In the genomic region with DNA sequence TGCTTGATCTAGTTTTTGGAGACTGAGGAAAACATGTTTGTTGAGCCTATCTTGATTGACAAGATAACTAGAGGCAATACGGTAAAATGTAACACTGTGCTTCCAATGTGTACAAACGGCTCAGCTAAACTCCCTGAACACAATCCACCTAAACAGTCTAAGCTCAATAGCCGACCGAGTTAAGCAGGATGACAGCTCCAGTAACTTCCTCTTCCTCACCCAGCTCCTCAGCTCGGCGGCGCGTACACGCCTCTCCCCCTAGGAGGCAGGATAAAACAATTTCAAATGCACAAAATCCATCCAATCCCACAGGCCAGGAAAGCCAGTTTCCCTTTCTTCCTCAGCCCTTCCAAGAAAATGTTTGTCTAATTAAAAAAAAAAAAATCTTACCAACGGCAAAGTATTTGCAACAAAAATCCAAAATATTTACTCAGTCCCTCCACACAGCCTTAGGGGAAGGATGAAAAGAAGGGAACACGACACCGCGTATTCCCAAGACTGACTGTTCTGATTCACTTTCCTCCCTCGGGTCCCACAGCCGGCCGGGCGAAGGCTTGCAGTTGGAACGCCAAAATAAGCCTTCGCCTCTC, we compare ENCODE assay signal across 1 cellular context.
TF ChIP-seq lines count a peak whose summit lies in the region.

No MANE protein-coding gene starts in this region.

TF ChIP-seq in HepG2, 621 proteins besides CTCF, POLR2A, EP300 and RAD21 (continued from another document):
- TF ChIP-seq, protein P1, sequence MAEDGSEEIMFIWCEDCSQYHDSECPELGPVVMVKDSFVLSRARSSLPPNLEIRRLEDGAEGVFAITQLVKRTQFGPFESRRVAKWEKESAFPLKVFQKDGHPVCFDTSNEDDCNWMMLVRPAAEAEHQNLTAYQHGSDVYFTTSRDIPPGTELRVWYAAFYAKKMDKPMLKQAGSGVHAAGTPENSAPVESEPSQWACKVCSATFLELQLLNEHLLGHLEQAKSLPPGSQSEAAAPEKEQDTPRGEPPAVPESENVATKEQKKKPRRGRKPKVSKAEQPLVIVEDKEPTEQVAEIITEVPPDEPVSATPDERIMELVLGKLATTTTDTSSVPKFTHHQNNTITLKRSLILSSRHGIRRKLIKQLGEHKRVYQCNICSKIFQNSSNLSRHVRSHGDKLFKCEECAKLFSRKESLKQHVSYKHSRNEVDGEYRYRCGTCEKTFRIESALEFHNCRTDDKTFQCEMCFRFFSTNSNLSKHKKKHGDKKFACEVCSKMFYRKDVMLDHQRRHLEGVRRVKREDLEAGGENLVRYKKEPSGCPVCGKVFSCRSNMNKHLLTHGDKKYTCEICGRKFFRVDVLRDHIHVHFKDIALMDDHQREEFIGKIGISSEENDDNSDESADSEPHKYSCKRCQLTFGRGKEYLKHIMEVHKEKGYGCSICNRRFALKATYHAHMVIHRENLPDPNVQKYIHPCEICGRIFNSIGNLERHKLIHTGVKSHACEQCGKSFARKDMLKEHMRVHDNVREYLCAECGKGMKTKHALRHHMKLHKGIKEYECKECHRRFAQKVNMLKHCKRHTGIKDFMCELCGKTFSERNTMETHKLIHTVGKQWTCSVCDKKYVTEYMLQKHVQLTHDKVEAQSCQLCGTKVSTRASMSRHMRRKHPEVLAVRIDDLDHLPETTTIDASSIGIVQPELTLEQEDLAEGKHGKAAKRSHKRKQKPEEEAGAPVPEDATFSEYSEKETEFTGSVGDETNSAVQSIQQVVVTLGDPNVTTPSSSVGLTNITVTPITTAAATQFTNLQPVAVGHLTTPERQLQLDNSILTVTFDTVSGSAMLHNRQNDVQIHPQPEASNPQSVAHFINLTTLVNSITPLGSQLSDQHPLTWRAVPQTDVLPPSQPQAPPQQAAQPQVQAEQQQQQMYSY (CRISPR knock-in tag; IDR thresholded peaks at IDR 0.05): peak; percentile 75
- TF ChIP-seq REPIN1 (CRISPR knock-in tag; IDR thresholded peaks at IDR 0.05; ENCODE audit: borderline replicate concordance, low read depth): no peak
- TF ChIP-seq, protein P2, sequence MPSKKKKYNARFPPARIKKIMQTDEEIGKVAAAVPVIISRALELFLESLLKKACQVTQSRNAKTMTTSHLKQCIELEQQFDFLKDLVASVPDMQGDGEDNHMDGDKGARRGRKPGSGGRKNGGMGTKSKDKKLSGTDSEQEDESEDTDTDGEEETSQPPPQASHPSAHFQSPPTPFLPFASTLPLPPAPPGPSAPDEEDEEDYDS (CRISPR knock-in tag; IDR thresholded peaks at IDR 0.05): peak; percentile 30
- TF ChIP-seq ARID2 (CRISPR knock-in tag; IDR thresholded peaks at IDR 0.05; ENCODE audit: borderline replicate concordance): peak; percentile 64; the same call in 1 of the 2 replicates
- no peak for TF ChIP-seq FOXK2 (IDR thresholded peaks at IDR 0.05)
- TF ChIP-seq, protein P3, sequence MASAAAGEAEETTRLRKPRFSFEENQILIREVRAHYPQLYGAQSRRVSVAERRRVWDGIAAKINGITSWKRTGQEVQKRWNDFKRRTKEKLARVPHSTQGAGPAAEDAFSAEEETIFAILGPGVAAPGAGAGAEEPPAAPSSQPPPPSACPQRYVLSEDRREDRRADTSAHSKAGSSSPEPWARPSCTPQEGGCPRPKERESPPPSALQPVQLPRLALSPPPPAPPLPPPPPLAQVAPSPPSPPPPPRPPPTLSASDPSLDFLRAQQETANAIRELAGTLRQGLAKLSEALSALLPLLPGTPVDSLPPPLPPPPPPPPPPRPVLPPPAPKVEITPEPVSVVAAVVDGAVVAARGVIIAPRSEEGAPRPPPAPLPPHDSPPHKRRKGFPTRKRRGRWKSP (CRISPR knock-in tag; IDR thresholded peaks at IDR 0.05): 0 out of 2 replicates have a peak, but pooled peaks have one; percentile 23
- TF ChIP-seq, protein P4, sequence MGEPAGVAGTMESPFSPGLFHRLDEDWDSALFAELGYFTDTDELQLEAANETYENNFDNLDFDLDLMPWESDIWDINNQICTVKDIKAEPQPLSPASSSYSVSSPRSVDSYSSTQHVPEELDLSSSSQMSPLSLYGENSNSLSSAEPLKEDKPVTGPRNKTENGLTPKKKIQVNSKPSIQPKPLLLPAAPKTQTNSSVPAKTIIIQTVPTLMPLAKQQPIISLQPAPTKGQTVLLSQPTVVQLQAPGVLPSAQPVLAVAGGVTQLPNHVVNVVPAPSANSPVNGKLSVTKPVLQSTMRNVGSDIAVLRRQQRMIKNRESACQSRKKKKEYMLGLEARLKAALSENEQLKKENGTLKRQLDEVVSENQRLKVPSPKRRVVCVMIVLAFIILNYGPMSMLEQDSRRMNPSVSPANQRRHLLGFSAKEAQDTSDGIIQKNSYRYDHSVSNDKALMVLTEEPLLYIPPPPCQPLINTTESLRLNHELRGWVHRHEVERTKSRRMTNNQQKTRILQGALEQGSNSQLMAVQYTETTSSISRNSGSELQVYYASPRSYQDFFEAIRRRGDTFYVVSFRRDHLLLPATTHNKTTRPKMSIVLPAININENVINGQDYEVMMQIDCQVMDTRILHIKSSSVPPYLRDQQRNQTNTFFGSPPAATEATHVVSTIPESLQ (CRISPR knock-in tag; conservative IDR thresholded peaks at IDR 0.05): 0 out of 2 replicates have a peak, but pooled peaks have one; percentile 56
- TF ChIP-seq DMAP1 (CRISPR knock-in tag; IDR thresholded peaks at IDR 0.05): peak; percentile 48; the same call in 1 of the 2 replicates
